In genomic region chr12:52682938-52683574, GRCh38 we compare ENCODE assay signal across 19 cellular contexts. TPM values are rescaled to one million over a fixed set of nuclear protein-coding genes. Genes with fewer than 3 reads are reported as not detected.
DNase-seq lines count a peak whose midpoint lies in the region; ATAC-seq and TF ChIP-seq lines count a peak whose summit lies in the region.
"Had no signal": no experiment of that assay in that cellular context is flagged by ENCODE, and none has a peak within 500 bp of the region (broad histone marks: within the 10 kb centered on the region; RNA-seq: fewer than 3 reads in every experiment).

No MANE protein-coding gene starts in this region.

- no peaks in the 10 kb centered on the region for H3K36me3 ChIP-seq in CD8-positive, alpha-beta T cell (ENCODE audit: insufficient read depth, low read length)
- no peaks in the 10 kb centered on the region for H3K36me3 ChIP-seq in naive thymus-derived CD4-positive, alpha-beta T cell (ENCODE audit: control insufficient read depth in 2 of 3, insufficient read depth in 3 of 3, low read length in 3 of 3)
- H3K36me3 ChIP-seq: BLaER1 had no signal

- H3K27me3 Mint-ChIP-seq in CD8-positive, alpha-beta T cell (ENCODE audit: low read depth), result no peaks in the 10 kb centered on the region
- H3K27me3 Mint-ChIP-seq in naive thymus-derived CD4-positive, alpha-beta T cell, result peaks cover 0 to 44% (median 0%) of the 10 kb centered on the region in 5 donors

- no peak overlapping the region for H3K4me3 ChIP-seq in CD8-positive, alpha-beta T cell (ENCODE audit: low read depth, low read length)
- no peak overlapping the region for H3K4me3 ChIP-seq in dorsolateral prefrontal cortex
- H3K4me3 ChIP-seq in naive thymus-derived CD4-positive, alpha-beta T cell (ENCODE audit: low read length), result no peak overlapping the region
- H3K4me3 ChIP-seq: BLaER1 had no signal

- POLR2A ChIA-PET in CD8-positive, alpha-beta T cell (lab: Charles Lee), result no interaction called here
- POLR2A ChIA-PET in naive thymus-derived CD4-positive, alpha-beta T cell (lab: Charles Lee), result interaction anchor here (0.6 to 3.4 kb wide), 5 partner anchors 8 to 61 kb away, joined by 3 to 44 read pairs (median 4); no protein-coding TSS in a partner anchor

- CTCF ChIA-PET in CD8-positive, alpha-beta T cell (lab: Charles Lee), result interaction anchor here (1.4 kb wide), 1 partner anchor 9 kb away, joined by 5 read pairs; no protein-coding TSS in a partner anchor
- CTCF ChIA-PET in naive thymus-derived CD4-positive, alpha-beta T cell (lab: Charles Lee), result no interaction called here

- ATAC-seq in CD8-positive, alpha-beta T cell, result no peak
- ATAC-seq in naive thymus-derived CD4-positive, alpha-beta T cell, result no peak
- no peak for ATAC-seq in HG03469 (IDR thresholded peaks at IDR 0.05; ENCODE audit: unreplicated experiment)
- ATAC-seq in GM19023 (IDR thresholded peaks at IDR 0.05; ENCODE audit: unreplicated experiment), result no peak
- ATAC-seq in GM19455 (IDR thresholded peaks at IDR 0.05; ENCODE audit: unreplicated experiment), result no peak
- no peak for ATAC-seq in GM18498 (IDR thresholded peaks at IDR 0.05; ENCODE audit: unreplicated experiment)

- H3K27ac ChIP-seq in CD8-positive, alpha-beta T cell (ENCODE audit: low read depth, low read length), result no peak overlapping the region
- peak overlapping the region in 1 of 59 donors; percentile 21 for H3K27ac ChIP-seq in dorsolateral prefrontal cortex
- H3K27ac ChIP-seq in naive thymus-derived CD4-positive, alpha-beta T cell (ENCODE audit: low read depth, low read length), result no peak overlapping the region
- H3K27ac ChIP-seq: BLaER1 had no signal

- H3K4me1 Mint-ChIP-seq in CD8-positive, alpha-beta T cell (ENCODE audit: low read depth), result peaks cover 44% of the 10 kb centered on the region
- peaks cover 14 to 77% (median 65%) of the 10 kb centered on the region in 7 donors for H3K4me1 Mint-ChIP-seq in naive thymus-derived CD4-positive, alpha-beta T cell
- H3K4me1 Mint-ChIP-seq: IgD-negative memory B cell had no signal

- H3K9me3 Mint-ChIP-seq in CD8-positive, alpha-beta T cell, result no peaks in the 10 kb centered on the region
- H3K9me3 Mint-ChIP-seq in naive thymus-derived CD4-positive, alpha-beta T cell, result no peaks in the 10 kb centered on the region
- H3K9me3 Mint-ChIP-seq: HFFc6 had no signal

- intact Hi-C loops in CD8-positive, alpha-beta T cell (cut with DNase I, micrococcal nuclease), result loop anchor here in 1 of 2 experiments (5.0 kb wide), 2 partner anchors 36 to 71 kb away; no protein-coding TSS in a partner anchor
- intact Hi-C loops in dorsolateral prefrontal cortex (cut with DNase I), result no loop called here
- intact Hi-C loops in naive thymus-derived CD4-positive, alpha-beta T cell (cut with micrococcal nuclease), result loop anchor here in 1 of 2 donors (5.0 kb wide), 1 partner anchor 96 kb away; no protein-coding TSS in a partner anchor

- no peak for DNase-seq in CD8-positive, alpha-beta T cell
- peak in 8 of 10 donors; percentile 30 to 78 (median 62) for DNase-seq in dorsolateral prefrontal cortex
- no peak for DNase-seq in naive thymus-derived CD4-positive, alpha-beta T cell
- peak; percentile 35 for DNase-seq in superior temporal gyrus (ENCODE audit: extremely low spot score)
- DNase-seq: 8988T, AML-193, Calu3, DMS 273 treated with DMSO at 0.1 percent for 48 hours, HCEC 1CT, HFFc6 had no signal

- peak overlapping the region; percentile 29 for H3K27ac Mint-ChIP-seq in CD8-positive, alpha-beta T cell
- peak overlapping the region in 7 of 9 donors; percentile 81 to 93 (median 86) for H3K27ac Mint-ChIP-seq in naive thymus-derived CD4-positive, alpha-beta T cell
- H3K27ac Mint-ChIP-seq: HFFc6, IgD-negative memory B cell had no signal

- no peaks in the 10 kb centered on the region for H3K27me3 ChIP-seq in CD8-positive, alpha-beta T cell (ENCODE audit: insufficient read depth, low read length)
- H3K27me3 ChIP-seq in dorsolateral prefrontal cortex, result peaks cover 0 to 9% (median 0%) of the 10 kb centered on the region in 45 donors
- H3K27me3 ChIP-seq in naive thymus-derived CD4-positive, alpha-beta T cell (ENCODE audit: control insufficient read depth in 2 of 2, insufficient read depth in 2 of 2, low read length in 2 of 2), result peaks cover 0 to 4% of the 10 kb centered on the region in 2 donors
- H3K27me3 ChIP-seq: BLaER1 had no signal

- no peaks in the 10 kb centered on the region for H3K36me3 Mint-ChIP-seq in CD8-positive, alpha-beta T cell
- H3K36me3 Mint-ChIP-seq in naive thymus-derived CD4-positive, alpha-beta T cell, result no peaks in the 10 kb centered on the region

- H3K4me1 ChIP-seq in CD8-positive, alpha-beta T cell (ENCODE audit: insufficient read depth, low read length), result peaks cover 32% of the 10 kb centered on the region
- peaks cover 6 to 24% of the 10 kb centered on the region in 2 donors for H3K4me1 ChIP-seq in naive thymus-derived CD4-positive, alpha-beta T cell (ENCODE audit: control insufficient read depth in 2 of 2, insufficient read depth in 2 of 2, low read length in 2 of 2)
- H3K4me1 ChIP-seq: BLaER1 had no signal

- no peak overlapping the region for H3K4me3 Mint-ChIP-seq in CD8-positive, alpha-beta T cell
- H3K4me3 Mint-ChIP-seq in naive thymus-derived CD4-positive, alpha-beta T cell, result peak overlapping the region in 2 of 10 donors; percentile 33 to 58
- H3K4me3 Mint-ChIP-seq: HFFc6, IgD-negative memory B cell had no signal

- no peaks in the 10 kb centered on the region for H3K9me3 ChIP-seq in CD8-positive, alpha-beta T cell (ENCODE audit: low read length)
- H3K9me3 ChIP-seq in naive thymus-derived CD4-positive, alpha-beta T cell (ENCODE audit: control insufficient read depth in 2 of 3, low read length in 3 of 3), result no peaks in the 10 kb centered on the region
- H3K9me3 ChIP-seq: BLaER1 had no signal

- TF ChIP-seq CTCF in CD8-positive, alpha-beta T cell (IDR thresholded peaks at IDR 0.05), result no peak
- TF ChIP-seq CTCF in dorsolateral prefrontal cortex (IDR thresholded peaks at IDR 0.05 in 54 of 56, conservative IDR thresholded peaks at IDR 0.05 in 2 of 56; ENCODE audit: low read depth in 1 of 56, partially characterized antibody in 56 of 56), result no peak

RNA-seq across cellular contexts. Expression of gene KRT1, which starts 2.8 kb away (rescaled TPM):
- under 1 TPM; 0.25 to 0.95 TPM for total RNA-seq in CD8-positive, alpha-beta T cell
- total RNA-seq in dorsolateral prefrontal cortex, result 1 to 10 TPM in 1 of 120 experiments, under 1 TPM in 11, not detected in 108; 0.16 to 1.0 (median 0.22) TPM
- 1 to 10 TPM in 2 of 5 experiments, under 1 TPM in 1, not detected in 2; 0.27 to 5.6 (median 2.3) TPM for total RNA-seq in naive thymus-derived CD4-positive, alpha-beta T cell
- polyA plus RNA-seq in naive thymus-derived CD4-positive, alpha-beta T cell, result 1 to 10 TPM; 5.2 to 9.4 TPM
- total RNA-seq: Calu3, Daoy, H4, HFFc6, HT1080 had no signal

RNA-seq across cellular contexts. Expression of gene KRT77, which starts 20.3 kb away (rescaled TPM):
- total RNA-seq in CD8-positive, alpha-beta T cell, result not detected
- total RNA-seq in dorsolateral prefrontal cortex, result under 1 TPM in 1 of 120 experiments, not detected in 119; 0.07 TPM
- total RNA-seq in naive thymus-derived CD4-positive, alpha-beta T cell, result under 1 TPM in 2 of 5 experiments, not detected in 3; 0.11 to 0.13 TPM
- under 1 TPM; 0.08 to 0.10 TPM for polyA plus RNA-seq in naive thymus-derived CD4-positive, alpha-beta T cell
- total RNA-seq: Calu3, Daoy, H4, HFFc6, HT1080 had no signal
- polyA plus RNA-seq: IgD-negative memory B cell had no signal

RNA-seq across cellular contexts. Expression of gene KRT2, which starts 31.0 kb away (rescaled TPM):
- 1 to 10 TPM; 1.4 TPM for total RNA-seq in CD8-positive, alpha-beta T cell
- under 1 TPM in 2 of 120 experiments, not detected in 118; 0.20 to 0.48 TPM for total RNA-seq in dorsolateral prefrontal cortex
- total RNA-seq in naive thymus-derived CD4-positive, alpha-beta T cell, result 1 to 10 TPM in 3 of 5 experiments, under 1 TPM in 1, not detected in 1; 0.29 to 2.3 (median 2.0) TPM
- 1 to 10 TPM; 2.4 to 4.7 TPM for polyA plus RNA-seq in naive thymus-derived CD4-positive, alpha-beta T cell
- total RNA-seq: Calu3, HFFc6, HT1080 had no signal
- polyA plus RNA-seq: IgD-negative memory B cell had no signal

Comparison
In these comparisons a context has a peak if more than half of its experiments do, and no peak if none do; other contexts are left out.
1. DNase-seq: peak in dorsolateral prefrontal cortex (8 of 10) and superior temporal gyrus (single experiment); none in CD8-positive, alpha-beta T cell (0 of 7) and naive thymus-derived CD4-positive, alpha-beta T cell (0 of 9).